ENCODE assay signal across 8 cellular contexts in genomic region chr2:102703748-102704147, GRCh38. TPM values are rescaled to one million over a fixed set of nuclear protein-coding genes. Genes with fewer than 3 reads are reported as not detected.
DNase-seq lines count a peak whose midpoint lies in the region; ATAC-seq and TF ChIP-seq lines count a peak whose summit lies in the region.

No MANE protein-coding gene starts in this region.

- peaks cover 4% of the 10 kb centered on the region for H3K4me1 ChIP-seq in RWPE2 (ENCODE audit: insufficient read depth, poor library complexity, severe bottlenecking)
- no peaks in the 10 kb centered on the region for H3K4me1 ChIP-seq in left ventricle myocardium inferior

- intact Hi-C loops in left ventricle myocardium inferior (cut with micrococcal nuclease) = loop anchor here (2.0 kb wide), 1 partner anchor 231 kb away; the partner anchor contains the start of gene SLC9A4

- no peak overlapping the region for H3K4me3 ChIP-seq in RWPE2 (ENCODE audit: severe bottlenecking)
- H3K4me3 ChIP-seq in left ventricle myocardium inferior = no peak overlapping the region

- H3K36me3 Mint-ChIP-seq in stimulated activated memory B cell treated with anti-CD40 and anti-IgM and Interleukin-4, amounts not matched to agents 10 μg/mL and 1 μg/mL and 100 μg/mL, for 72 hours = no peaks in the 10 kb centered on the region

- H3K9me3 Mint-ChIP-seq in stimulated activated memory B cell treated with anti-CD40 and anti-IgM and Interleukin-4, amounts not matched to agents 10 μg/mL and 1 μg/mL and 100 μg/mL, for 72 hours = no peaks in the 10 kb centered on the region

- H3K27me3 ChIP-seq in RWPE2 (ENCODE audit: insufficient read depth, poor library complexity, severe bottlenecking) = no peaks in the 10 kb centered on the region
- H3K27me3 ChIP-seq in left ventricle myocardium inferior (ENCODE audit: low read depth) = peaks cover 53% of the 10 kb centered on the region

- no peak overlapping the region for H3K27ac Mint-ChIP-seq in stimulated activated memory B cell treated with anti-CD40 and anti-IgM and Interleukin-4, amounts not matched to agents 10 μg/mL and 1 μg/mL and 100 μg/mL, for 72 hours

- H3K27ac ChIP-seq in RWPE2 (ENCODE audit: poor library complexity, severe bottlenecking) (no peak overlapping the region), left ventricle myocardium inferior (replicated peaks) (no peak overlapping the region)

- DNase-seq in DMS153 treated with DMSO at 0.1 percent for 48 hours (lab: John Stamatoyannopoulos, UW; ENCODE audit: unreplicated experiment) (peak; percentile 19), HCEC 1CT (peak; percentile 34), RWPE2 (ENCODE audit: low spot score) (no peak), left ventricle myocardium inferior (no peak), cerebellar nuclear complex (lab: John Stamatoyannopoulos, UW) (no peak), middle frontal gyrus (ENCODE audit: extremely low spot score, low spot score) (no peak)

- TF ChIP-seq CTCF in RWPE2 (IDR thresholded peaks at IDR 0.05; ENCODE audit: poor library complexity, severe bottlenecking) (peak; percentile 78), left ventricle myocardium inferior (IDR thresholded peaks at IDR 0.05; ENCODE audit: borderline replicate concordance) (peak; percentile 54)

- peak; percentile 75; the same call in 1 of the 3 replicates for ATAC-seq in RWPE2 (ENCODE audit: low read depth)
- no peak for ATAC-seq in GM18907 (IDR thresholded peaks at IDR 0.05; ENCODE audit: unreplicated experiment)
- no peak for ATAC-seq in stimulated activated memory B cell treated with anti-CD40 and anti-IgM and Interleukin-4, amounts not matched to agents 10 μg/mL and 1 μg/mL and 100 μg/mL, for 72 hours

- no peak overlapping the region for H3K4me3 Mint-ChIP-seq in stimulated activated memory B cell treated with anti-CD40 and anti-IgM and Interleukin-4, amounts not matched to agents 10 μg/mL and 1 μg/mL and 100 μg/mL, for 72 hours

- H3K36me3 ChIP-seq in RWPE2 (ENCODE audit: low read depth) = no peaks in the 10 kb centered on the region
- H3K36me3 ChIP-seq in left ventricle myocardium inferior = no peaks in the 10 kb centered on the region

- peaks cover 9% of the 10 kb centered on the region for H3K27me3 Mint-ChIP-seq in stimulated activated memory B cell treated with anti-CD40 and anti-IgM and Interleukin-4, amounts not matched to agents 10 μg/mL and 1 μg/mL and 100 μg/mL, for 72 hours

- H3K9me3 ChIP-seq in RWPE2 (ENCODE audit: severe bottlenecking) = no peaks in the 10 kb centered on the region
- no peaks in the 10 kb centered on the region for H3K9me3 ChIP-seq in left ventricle myocardium inferior (replicated peaks)

- no peaks in the 10 kb centered on the region for H3K4me1 Mint-ChIP-seq in stimulated activated memory B cell treated with anti-CD40 and anti-IgM and Interleukin-4, amounts not matched to agents 10 μg/mL and 1 μg/mL and 100 μg/mL, for 72 hours

RNA-seq across cellular contexts. Expression of gene TMEM182, which starts 58.1 kb away (rescaled TPM):
- 174 TPM for total RNA-seq in left ventricle myocardium inferior

Comparison
In these comparisons a context has a peak if more than half of its experiments do, and no peak if none do; other contexts are left out.
1. DNase-seq: peak in DMS153 treated with DMSO at 0.1 percent for 48 hours (single experiment) and HCEC 1CT (single experiment); none in RWPE2 (single experiment), left ventricle myocardium inferior (single experiment), cerebellar nuclear complex (0 of 2) and middle frontal gyrus (single experiment).